10 cellular contexts compared by ENCODE assay signal in genomic region chrY:7085606-7086005, GRCh38.
DNase-seq lines count a peak whose midpoint lies in the region; ATAC-seq, FAIRE-seq and TF ChIP-seq lines count a peak whose summit lies in the region.
"Had no signal": no experiment of that assay in that cellular context is flagged by ENCODE, and none has a peak within 500 bp of the region (broad histone marks: within the 10 kb centered on the region; RNA-seq: fewer than 3 reads in every experiment).

No MANE protein-coding gene starts in this region.

- TF ChIP-seq CTCF in thyroid gland (IDR thresholded peaks at IDR 0.05): peak in 3 of 6 experiments; percentile 57 to 69 (median 63)

- H3K27me3 Mint-ChIP-seq in activated CD4-positive, alpha-beta memory T cell treated with anti-CD3 and anti-CD28 coated beads for 36 hours: no peaks in the 10 kb centered on the region
- H3K27me3 Mint-ChIP-seq: IgD-negative memory B cell had no signal

- H3K4me3 ChIP-seq in thyroid gland (replicated peaks in 1 of 3) (no peak overlapping the region), aorta (ENCODE audit: low read length in 2 of 2) (no peak overlapping the region)

- H3K4me1 Mint-ChIP-seq in activated CD4-positive, alpha-beta memory T cell treated with anti-CD3 and anti-CD28 coated beads for 36 hours (ENCODE audit: low read depth): peaks cover 7% of the 10 kb centered on the region
- H3K4me1 Mint-ChIP-seq: IgD-negative memory B cell; stimulated activated naive B cell treated with anti-CD40 and anti-IgM and Interleukin-4, amounts not matched to agents 10 μg/mL and 1 μg/mL and 100 μg/mL, for 72 hours had no signal

- H3K27me3 ChIP-seq in thyroid gland: no peaks in the 10 kb centered on the region
- no peaks in the 10 kb centered on the region for H3K27me3 ChIP-seq in aorta (ENCODE audit: control insufficient read depth in 1 of 2, insufficient read depth in 2 of 2, low read length in 1 of 2)

- H3K4me1 ChIP-seq in thyroid gland: no peaks in the 10 kb centered on the region
- H3K4me1 ChIP-seq in aorta (ENCODE audit: control insufficient read depth in 1 of 2, insufficient read depth in 2 of 2, low read length in 2 of 2): no peaks in the 10 kb centered on the region

- no peak overlapping the region for H3K4me3 Mint-ChIP-seq in activated CD4-positive, alpha-beta memory T cell treated with anti-CD3 and anti-CD28 coated beads for 36 hours
- H3K4me3 Mint-ChIP-seq: IgD-negative memory B cell; stimulated activated naive B cell treated with anti-CD40 and anti-IgM and Interleukin-4, amounts not matched to agents 10 μg/mL and 1 μg/mL and 100 μg/mL, for 72 hours had no signal

- H3K27ac ChIP-seq in thyroid gland: no peak overlapping the region
- H3K27ac ChIP-seq in aorta (ENCODE audit: low read depth in 1 of 2, low read length in 2 of 2): no peak overlapping the region

- no peak overlapping the region for H3K27ac Mint-ChIP-seq in activated CD4-positive, alpha-beta memory T cell treated with anti-CD3 and anti-CD28 coated beads for 36 hours
- H3K27ac Mint-ChIP-seq: IgD-negative memory B cell; stimulated activated naive B cell treated with anti-CD40 and anti-IgM and Interleukin-4, amounts not matched to agents 10 μg/mL and 1 μg/mL and 100 μg/mL, for 72 hours had no signal

- ATAC-seq in GM18909 (IDR thresholded peaks at IDR 0.05; ENCODE audit: poor library complexity, unreplicated experiment) (no peak), GM21381 (IDR thresholded peaks at IDR 0.05; ENCODE audit: unreplicated experiment) (no peak), aorta (ENCODE audit: low FRiP score) (no peak)

- CTCF ChIA-PET in activated CD4-positive, alpha-beta memory T cell treated with anti-CD3 and anti-CD28 coated beads for 36 hours (lab: Charles Lee): interaction anchor here (0.7 to 2.1 kb wide), 10 partner anchors 9 to 122 kb away, joined by 3 to 21 read pairs (median 4); no protein-coding TSS in a partner anchor

- H3K36me3 ChIP-seq in thyroid gland (no peaks in the 10 kb centered on the region), aorta (ENCODE audit: control insufficient read depth in 1 of 2, insufficient read depth in 2 of 2, low read length in 1 of 2) (no peaks in the 10 kb centered on the region)

- H3K9me3 Mint-ChIP-seq in activated CD4-positive, alpha-beta memory T cell treated with anti-CD3 and anti-CD28 coated beads for 36 hours: no peaks in the 10 kb centered on the region
- H3K9me3 Mint-ChIP-seq: IgD-negative memory B cell; stimulated activated naive B cell treated with anti-CD40 and anti-IgM and Interleukin-4, amounts not matched to agents 10 μg/mL and 1 μg/mL and 100 μg/mL, for 72 hours had no signal

- intact Hi-C loops in activated CD4-positive, alpha-beta memory T cell treated with anti-CD3 and anti-CD28 coated beads for 36 hours (cut with micrococcal nuclease): loop anchor here (1.0 kb wide), 2 partner anchors 47 to 121 kb away; no protein-coding TSS in a partner anchor
- intact Hi-C loops in thyroid gland (cut with DNase I): no loop called here
- intact Hi-C loops in aorta (cut with DNase I): no loop called here

- POLR2A ChIA-PET in activated CD4-positive, alpha-beta memory T cell treated with anti-CD3 and anti-CD28 coated beads for 36 hours (lab: Charles Lee): no interaction called here

- peak; percentile 95 for FAIRE-seq in GM18507 (lab: Jason Lieb, UNC)

- WGBS in thyroid gland, 2 donors: 1 to 6% methylated on average over 6 to 9 of the region's 10 CpGs
- 1% methylated on average over 10 of the region's 10 CpGs; no CpG with 5 or more reads in 1 of the 2 donors for WGBS in aorta, 2 donors

- no peaks in the 10 kb centered on the region for H3K9me3 ChIP-seq in thyroid gland
- H3K9me3 ChIP-seq in aorta (ENCODE audit: control insufficient read depth, low read length): no peaks in the 10 kb centered on the region

- DNase-seq in GM18507 (ENCODE audit: extremely low spot score, insufficient read length, low read depth) (peak; percentile 30), HS-27A (ENCODE audit: low read depth) (peak; percentile 14), iPS-NIHi11 (ENCODE audit: low spot score) (peak; percentile 52), thyroid gland (peak; percentile 73 to 81), aorta (no peak)
- DNase-seq in activated CD4-positive, alpha-beta memory T cell treated with anti-CD3 and anti-CD28 coated beads for 36 hours: peak; percentile 81
- DNase-seq: stimulated activated naive B cell treated with anti-CD40 and anti-IgM and Interleukin-4, amounts not matched to agents 10 μg/mL and 1 μg/mL and 100 μg/mL, for 72 hours had no signal

- H3K36me3 Mint-ChIP-seq in activated CD4-positive, alpha-beta memory T cell treated with anti-CD3 and anti-CD28 coated beads for 36 hours: no peaks in the 10 kb centered on the region
- H3K36me3 Mint-ChIP-seq: IgD-negative memory B cell; stimulated activated naive B cell treated with anti-CD40 and anti-IgM and Interleukin-4, amounts not matched to agents 10 μg/mL and 1 μg/mL and 100 μg/mL, for 72 hours had no signal

- no peak for TF ChIP-seq POLR2A in thyroid gland (IDR thresholded peaks at IDR 0.05)

Comparison
In these comparisons a context has a peak if more than half of its experiments do, and no peak if none do; other contexts are left out.
1. DNase-seq: peak in GM18507 (single experiment), HS-27A (single experiment), activated CD4-positive, alpha-beta memory T cell treated with anti-CD3 and anti-CD28 coated beads for 36 hours (single experiment), iPS-NIHi11 (single experiment) and thyroid gland (2 of 2); none in aorta (0 of 2).